Comparison of ENCODE assay signal across 8 cellular contexts in genomic region chr17:36534117-36534880, GRCh38. TPM values are rescaled to one million over a fixed set of nuclear protein-coding genes. Genes with fewer than 3 reads are reported as not detected.
A peak's percentile ranks its signal among the peaks of the same experiment; 100 is the strongest.
DNase-seq lines count a peak whose midpoint lies in the region; ATAC-seq and TF ChIP-seq lines count a peak whose summit lies in the region.

TSS of gene MYO19 (minus strand) at chr17:36534868. CDS start at chr17:36532538, 2,330 bp downstream.

- CTCF ChIA-PET in activated CD4-positive, alpha-beta T cell treated with anti-CD3 and anti-CD28 coated beads, Interleukin-2, amount 10 ng/mL, durations not matched to agents 7 days and 5 days (lab: Charles Lee) = interaction anchor here (1.0 to 2.3 kb wide), 7 partner anchors 8 to 643 kb away, joined by 3 to 11 read pairs (median 4); no protein-coding TSS in a partner anchor

- peak within 1 kb of the TSS; percentile 99 for H3K27ac Mint-ChIP-seq in activated CD4-positive, alpha-beta T cell treated with anti-CD3 and anti-CD28 coated beads, Interleukin-2, amount 10 ng/mL, durations not matched to agents 7 days and 5 days

- no peaks in the 10 kb centered on the region for H3K27me3 ChIP-seq in ectodermal cell (ENCODE audit: control insufficient read depth, insufficient read depth, low read length, poor library complexity, severe bottlenecking)
- no peaks in the 10 kb centered on the region for H3K27me3 ChIP-seq in lower lobe of right lung (ENCODE audit: low read depth)

- peaks cover 40% of the 10 kb centered on the region for H3K36me3 ChIP-seq in ectodermal cell (ENCODE audit: control insufficient read depth, insufficient read depth, low read length)
- peaks cover 48% of the 10 kb centered on the region for H3K36me3 ChIP-seq in lower lobe of right lung

- 1% methylated on average over 44 of the region's 44 CpGs for WGBS in ectodermal cell, 2 experiments

- H3K4me3 ChIP-seq in AG09309 (ENCODE audit: control insufficient read depth, low read depth, low read length) (peak within 1 kb of the TSS; percentile 65), ectodermal cell (ENCODE audit: insufficient read depth, low read depth, low read length) (peak within 1 kb of the TSS; percentile 90), lower lobe of right lung (peak within 1 kb of the TSS; percentile 89)

- TF ChIP-seq CTCF in AG09309 (IDR thresholded peaks at IDR 0.05; ENCODE audit: control insufficient read depth, insufficient read depth, low read depth, low read length, missing control alignments) (peak; percentile 54), lower lobe of right lung (IDR thresholded peaks at IDR 0.05) (peak; percentile 49)

- H3K4me1 Mint-ChIP-seq in activated CD4-positive, alpha-beta T cell treated with anti-CD3 and anti-CD28 coated beads, Interleukin-2, amount 10 ng/mL, durations not matched to agents 7 days and 5 days = peaks cover 45% of the 10 kb centered on the region

- ATAC-seq in GM18870 (IDR thresholded peaks at IDR 0.05; ENCODE audit: unreplicated experiment) (peak; percentile 17), HG03342 (IDR thresholded peaks at IDR 0.05; ENCODE audit: unreplicated experiment) (peak; percentile 30), lower lobe of right lung (peak; percentile 60 to 73)

- peak within 1 kb of the TSS; percentile 93 for H3K4me3 Mint-ChIP-seq in activated CD4-positive, alpha-beta T cell treated with anti-CD3 and anti-CD28 coated beads, Interleukin-2, amount 10 ng/mL, durations not matched to agents 7 days and 5 days

- H3K9me3 ChIP-seq in ectodermal cell (ENCODE audit: control insufficient read depth, low read length) (no peaks in the 10 kb centered on the region), lower lobe of right lung (no peaks in the 10 kb centered on the region)

- H3K4me1 ChIP-seq in ectodermal cell (ENCODE audit: control insufficient read depth, insufficient read depth, low read length) = peaks cover 6% of the 10 kb centered on the region
- H3K4me1 ChIP-seq in lower lobe of right lung = peaks cover 10% of the 10 kb centered on the region

- H3K27ac ChIP-seq in ectodermal cell (ENCODE audit: insufficient read depth, low read depth, low read length, poor library complexity, severe bottlenecking) (peak within 1 kb of the TSS; percentile 95), lower lobe of right lung (peak within 1 kb of the TSS; percentile 98)

- POLR2A ChIA-PET in activated CD4-positive, alpha-beta T cell treated with anti-CD3 and anti-CD28 coated beads, Interleukin-2, amount 10 ng/mL, durations not matched to agents 7 days and 5 days (lab: Charles Lee) = interaction anchor here (0.9 kb wide), 1 partner anchor 11 kb away, joined by 4 read pairs; no protein-coding TSS in a partner anchor

- H3K27me3 Mint-ChIP-seq in activated CD4-positive, alpha-beta T cell treated with anti-CD3 and anti-CD28 coated beads, Interleukin-2, amount 10 ng/mL, durations not matched to agents 7 days and 5 days = no peaks in the 10 kb centered on the region

- H3K36me3 Mint-ChIP-seq in activated CD4-positive, alpha-beta T cell treated with anti-CD3 and anti-CD28 coated beads, Interleukin-2, amount 10 ng/mL, durations not matched to agents 7 days and 5 days (ENCODE audit: low read depth) = peaks cover 36% of the 10 kb centered on the region

- peaks cover 3% of the 10 kb centered on the region for H3K9me3 Mint-ChIP-seq in activated CD4-positive, alpha-beta T cell treated with anti-CD3 and anti-CD28 coated beads, Interleukin-2, amount 10 ng/mL, durations not matched to agents 7 days and 5 days

- intact Hi-C loops in lower lobe of right lung (cut with DNase I) = no loop called here

- DNase-seq in AG09309 (ENCODE audit: low read depth) (no peak), NCI-H460 (ENCODE audit: extremely low read depth, low read depth) (peak; percentile 48), lower lobe of right lung (peak; percentile 80)
- DNase-seq in activated CD4-positive, alpha-beta T cell treated with anti-CD3 and anti-CD28 coated beads, Interleukin-2, amount 10 ng/mL, durations not matched to agents 7 days and 5 days = peak; percentile 60
- DNase-seq in stimulated activated CD8-positive, alpha-beta memory T cell treated with anti-CD3 and anti-CD28 coated beads, Interleukin-12 subunit alpha, Interleukin-12 subunit beta, amount 100 ng/mL, for 4 hours (ENCODE audit: low read depth) = peak; percentile 36

RNA-seq across cellular contexts. Expression of gene MYO19, which starts in this region (rescaled TPM):
- total RNA-seq in NCI-H460 (2014; rRNA removed; shearing (Covaris generic)) = 64.9 and 68.0 TPM in 2 replicates
- 419 and 481 TPM in 2 replicates for polyA plus RNA-seq in NCI-H460 (2014; cell fraction: nucleus; rRNA removed)
- total RNA-seq in activated CD4-positive, alpha-beta T cell treated with anti-CD3 and anti-CD28 coated beads, Interleukin-2, amount 10 ng/mL, durations not matched to agents 7 days and 5 days = 100 to 1,000 TPM; 125 to 127 TPM
- 97.1 TPM for polyA plus RNA-seq in ectodermal cell (2013, experiment 1 of 4)
- polyA plus RNA-seq in ectodermal cell (2013, experiment 2 of 4) = 90.2 TPM
- polyA plus RNA-seq in ectodermal cell (2013, experiment 3 of 4) = 61.9 TPM
- polyA plus RNA-seq in ectodermal cell (2013, experiment 4 of 4) = 70.7 TPM
- total RNA-seq in lower lobe of right lung = 38.9 TPM
